Comparison of ENCODE assay signal across 9 cellular contexts in genomic region chr12:83122623-83122934, GRCh38.
"Had no signal": no experiment of that assay in that cellular context is flagged by ENCODE, and none has a peak within 500 bp of the region (broad histone marks: within the 10 kb centered on the region; RNA-seq: fewer than 3 reads in every experiment).

No MANE protein-coding gene starts in this region.

- H3K9me3 Mint-ChIP-seq: activated naive CD4-positive, alpha-beta T cell treated with anti-CD3 and anti-CD28 coated beads, Interleukin-2, amount 50 U/mL, for 24 hours had no signal

- H3K4me1 ChIP-seq: esophagus muscularis mucosa, gastroesophageal sphincter, left lung, right atrium auricular region, tibial nerve had no signal

- H3K27me3 Mint-ChIP-seq: activated CD4-positive, alpha-beta T cell treated with anti-CD3 and anti-CD28 coated beads for 36 hours; activated naive CD4-positive, alpha-beta T cell treated with anti-CD3 and anti-CD28 coated beads, Interleukin-2, amount 50 U/mL, for 24 hours had no signal

- H3K4me3 ChIP-seq: esophagus muscularis mucosa, gastroesophageal sphincter, left lung, tibial nerve had no signal

- H3K4me1 Mint-ChIP-seq: activated naive CD4-positive, alpha-beta T cell treated with anti-CD3 and anti-CD28 coated beads, Interleukin-2, amount 50 U/mL, for 24 hours had no signal

- H3K27ac Mint-ChIP-seq: activated CD4-positive, alpha-beta T cell treated with anti-CD3 and anti-CD28 coated beads for 36 hours; activated naive CD4-positive, alpha-beta T cell treated with anti-CD3 and anti-CD28 coated beads, Interleukin-2, amount 50 U/mL, for 24 hours had no signal

- DNase-seq: left lung, mesendoderm, small intestine had no signal

- H3K36me3 Mint-ChIP-seq: activated naive CD4-positive, alpha-beta T cell treated with anti-CD3 and anti-CD28 coated beads, Interleukin-2, amount 50 U/mL, for 24 hours had no signal

- H3K27ac ChIP-seq: esophagus muscularis mucosa, gastroesophageal sphincter, left lung, right atrium auricular region had no signal

- ATAC-seq: gastroesophageal sphincter, left lung had no signal

- H3K9me3 ChIP-seq: esophagus muscularis mucosa, gastroesophageal sphincter, left lung, right atrium auricular region had no signal

- H3K4me3 Mint-ChIP-seq: activated CD4-positive, alpha-beta T cell treated with anti-CD3 and anti-CD28 coated beads for 36 hours; activated naive CD4-positive, alpha-beta T cell treated with anti-CD3 and anti-CD28 coated beads, Interleukin-2, amount 50 U/mL, for 24 hours had no signal

- H3K27me3 ChIP-seq: esophagus muscularis mucosa, gastroesophageal sphincter, left lung, right atrium auricular region, tibial nerve had no signal

- H3K36me3 ChIP-seq: esophagus muscularis mucosa, gastroesophageal sphincter, left lung, right atrium auricular region, tibial nerve had no signal
